In genomic region chr2:220663065-220663464, GRCh38 we compare ENCODE assay signal across 8 cellular contexts.
"Had no signal": no experiment of that assay in that cellular context is flagged by ENCODE, and none has a peak within 500 bp of the region (broad histone marks: within the 10 kb centered on the region; RNA-seq: fewer than 3 reads in every experiment).

No MANE protein-coding gene starts in this region.

- H3K9me3 Mint-ChIP-seq: GM23338, H9 had no signal

- H3K4me1 Mint-ChIP-seq: GM23338, IgD-negative memory B cell had no signal

- H3K36me3 Mint-ChIP-seq: IgD-negative memory B cell had no signal

- H3K4me3 ChIP-seq: GM23338 had no signal

- ATAC-seq: GM23338 had no signal

- FAIRE-seq: H1, H54, HTR-8/SVneo had no signal

- DNase-seq: H9, HCEC 1CT, KBM-7 had no signal

- H3K27ac Mint-ChIP-seq: GM23338, H9, IgD-negative memory B cell had no signal

- H3K4me2 ChIP-seq: GM23338 had no signal

- H2AFZ ChIP-seq: GM23338 had no signal

- H3K4me3 Mint-ChIP-seq: GM23338, H9, IgD-negative memory B cell had no signal
